In the genomic region with DNA sequence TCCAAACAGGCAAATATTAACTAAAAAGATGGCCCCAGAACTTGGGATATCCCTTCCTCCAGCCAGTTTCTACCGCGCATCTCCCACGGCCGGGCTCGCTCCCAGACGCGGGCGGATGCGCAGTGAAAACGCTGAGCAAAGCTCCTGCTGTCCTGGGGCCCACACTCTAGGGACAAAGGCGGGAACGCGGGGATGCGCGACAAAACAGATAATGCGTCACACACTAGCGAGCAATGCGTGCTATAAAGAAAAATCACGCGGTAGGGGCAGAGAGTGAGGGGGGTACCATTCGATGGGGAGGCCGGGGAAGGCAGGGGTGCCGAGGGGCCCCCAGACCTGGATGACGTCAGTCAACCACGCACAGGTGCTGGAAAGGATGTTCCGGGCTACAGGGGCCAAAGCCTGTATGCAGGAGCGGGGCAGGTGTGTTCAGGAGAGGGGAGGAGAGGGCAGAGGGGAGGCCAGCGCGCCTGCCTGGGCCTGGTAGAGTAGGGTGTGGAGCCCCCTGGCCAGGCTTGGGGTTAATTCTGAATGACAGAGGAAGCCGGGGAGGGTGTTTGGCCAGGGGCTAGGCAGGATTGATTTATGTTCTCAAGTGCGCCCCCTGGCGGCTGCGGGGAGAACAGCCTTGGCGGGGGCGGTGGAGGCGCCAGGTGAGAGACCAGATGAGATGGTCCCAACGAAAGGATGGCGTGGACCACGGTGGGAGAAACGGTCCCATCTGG, we compare ENCODE assay signal across 8 cellular contexts. TPM values are rescaled to one million over a fixed set of nuclear protein-coding genes. Genes with fewer than 3 reads are reported as not detected.
A peak's percentile ranks its signal among the peaks of the same experiment; 100 is the strongest.
DNase-seq lines count a peak whose midpoint lies in the region; ATAC-seq and TF ChIP-seq lines count a peak whose summit lies in the region.

No MANE protein-coding gene starts in this region.

- no peak for DNase-seq in AG04450 (ENCODE audit: low read depth, low spot score)
- peak; percentile 93 for DNase-seq in activated CD4-positive, alpha-beta T cell treated with anti-CD3 and anti-CD28 coated beads, Interleukin-2, amount 10 ng/mL, durations not matched to agents 24 days and 14 days
- DNase-seq in dermis blood vessel endothelial cell, result peak; percentile 60
- peak; percentile 60 for DNase-seq in neural crest cell (ENCODE audit: low read depth, low spot score)
- peak in 1 of 2 donors; percentile 52 for DNase-seq in tibial nerve (ENCODE audit: low spot score in 2 of 2)
- DNase-seq in NCI-H187 treated with DMSO at 0.1 percent for 48 hours (lab: John Stamatoyannopoulos, UW), result no peak

- no peak overlapping the region for H3K27ac ChIP-seq in AG04450 (ENCODE audit: low read depth, low read length)
- no peak overlapping the region for H3K27ac ChIP-seq in tibial nerve

- intact Hi-C loops in activated CD4-positive, alpha-beta T cell treated with anti-CD3 and anti-CD28 coated beads, Interleukin-2, amount 10 ng/mL, durations not matched to agents 24 days and 14 days (cut with micrococcal nuclease), result loop anchor here (1.0 to 2.0 kb wide), 2 partner anchors 25 to 59 kb away; no protein-coding TSS in a partner anchor

- 58 to 68% methylated on average over 40 of the region's 40 CpGs for WGBS in tibial nerve, 2 donors

- peak overlapping the region; percentile 54 for H3K27ac Mint-ChIP-seq in activated CD4-positive, alpha-beta T cell treated with anti-CD3 and anti-CD28 coated beads, Interleukin-2, amount 10 ng/mL, durations not matched to agents 24 days and 14 days
- H3K27ac Mint-ChIP-seq in neural crest cell (ENCODE audit: unreplicated experiment), result no peak overlapping the region

- H3K27me3 ChIP-seq in AG04450 (ENCODE audit: control insufficient read depth, insufficient read depth, low read length) (peaks cover 16% of the 10 kb centered on the region), tibial nerve (peaks cover 0 to 10% of the 10 kb centered on the region in 2 donors)

- H3K4me1 Mint-ChIP-seq in activated CD4-positive, alpha-beta T cell treated with anti-CD3 and anti-CD28 coated beads, Interleukin-2, amount 10 ng/mL, durations not matched to agents 24 days and 14 days, result peaks cover 11% of the 10 kb centered on the region
- no peaks in the 10 kb centered on the region for H3K4me1 Mint-ChIP-seq in neural crest cell

- no peak for TF ChIP-seq POLR2A in tibial nerve (IDR thresholded peaks at IDR 0.05)

- POLR2A ChIA-PET in AG04450 (lab: Yijun Ruan, JAX), result no interaction called here

- no peaks in the 10 kb centered on the region for H3K36me3 ChIP-seq in tibial nerve

- ATAC-seq in HG02642 (IDR thresholded peaks at IDR 0.05; ENCODE audit: poor library complexity, unreplicated experiment) (peak; percentile 60), GM18873 (IDR thresholded peaks at IDR 0.05; ENCODE audit: low FRiP score, unreplicated experiment) (no peak)

- H3K36me3 Mint-ChIP-seq in activated CD4-positive, alpha-beta T cell treated with anti-CD3 and anti-CD28 coated beads, Interleukin-2, amount 10 ng/mL, durations not matched to agents 24 days and 14 days (ENCODE audit: low read depth), result no peaks in the 10 kb centered on the region
- no peaks in the 10 kb centered on the region for H3K36me3 Mint-ChIP-seq in neural crest cell (ENCODE audit: low read depth)

- TF ChIP-seq CTCF in AG04450 (IDR thresholded peaks at IDR 0.05; ENCODE audit: low read depth, low read length), result peak; percentile 75
- peak; percentile 77 for TF ChIP-seq CTCF in neural crest cell (conservative IDR thresholded peaks at IDR 0.05)
- TF ChIP-seq CTCF in tibial nerve (IDR thresholded peaks at IDR 0.05), result peak; percentile 50 to 71 (median 64)

- H3K4me1 ChIP-seq in tibial nerve, result peaks cover 0 to 5% (median 0%) of the 10 kb centered on the region in 4 donors

- H3K27me3 Mint-ChIP-seq in activated CD4-positive, alpha-beta T cell treated with anti-CD3 and anti-CD28 coated beads, Interleukin-2, amount 10 ng/mL, durations not matched to agents 24 days and 14 days, result peaks cover 75% of the 10 kb centered on the region
- H3K27me3 Mint-ChIP-seq in neural crest cell (ENCODE audit: low read depth), result peaks cover 42% of the 10 kb centered on the region

- CTCF ChIA-PET in AG04450 (lab: Charles Lee), result interaction anchor here (0.7 to 4.2 kb wide), 11 partner anchors 8 to 138 kb away, joined by 3 to 33 read pairs (median 6); no protein-coding TSS in a partner anchor

- H3K4me3 Mint-ChIP-seq in activated CD4-positive, alpha-beta T cell treated with anti-CD3 and anti-CD28 coated beads, Interleukin-2, amount 10 ng/mL, durations not matched to agents 24 days and 14 days, result no peak overlapping the region
- H3K4me3 Mint-ChIP-seq in neural crest cell, result no peak overlapping the region

- peaks cover 11% of the 10 kb centered on the region for H3K9me3 ChIP-seq in AG04450 (ENCODE audit: control insufficient read depth, insufficient read depth, low read length)
- H3K9me3 ChIP-seq in tibial nerve, result peaks cover 0 to 8% (median 0%) of the 10 kb centered on the region in 4 donors

- TF ChIP-seq EP300 in tibial nerve (IDR thresholded peaks at IDR 0.05), result no peak

- H3K9me3 Mint-ChIP-seq in activated CD4-positive, alpha-beta T cell treated with anti-CD3 and anti-CD28 coated beads, Interleukin-2, amount 10 ng/mL, durations not matched to agents 24 days and 14 days, result no peaks in the 10 kb centered on the region
- H3K9me3 Mint-ChIP-seq in neural crest cell, result peaks cover 6% of the 10 kb centered on the region

- H3K4me3 ChIP-seq in AG04450 (ENCODE audit: low read depth, low read length) (no peak overlapping the region), tibial nerve (no peak overlapping the region)

RNA-seq across cellular contexts. Expression of gene ITM2C, which starts 14.9 kb away (rescaled TPM):
- polyA plus RNA-seq in AG04450 (2011; rRNA removed), result 371 and 551 TPM in 2 replicates
- polyA minus RNA-seq in AG04450 (2011; rRNA and poly(A)+ RNA removed), result 169 and 246 TPM in 2 replicates
- total RNA-seq in activated CD4-positive, alpha-beta T cell treated with anti-CD3 and anti-CD28 coated beads, Interleukin-2, amount 10 ng/mL, durations not matched to agents 24 days and 14 days, result 8.3 and 10.3 TPM in 2 replicates
- total RNA-seq in dermis blood vessel endothelial cell, result 38.7 and 69.9 TPM in 2 replicates
- 106 TPM in 2 replicates for total RNA-seq in neural crest cell
- 100 to 1,000 TPM in 3 of 4 donors, 10 to 100 TPM in 1; 80.1 to 146 (median 128) TPM for total RNA-seq in tibial nerve

Comparison
In these comparisons a context has a peak if more than half of its experiments do, and no peak if none do; other contexts are left out.
1. DNase-seq: peak in activated CD4-positive, alpha-beta T cell treated with anti-CD3 and anti-CD28 coated beads, Interleukin-2, amount 10 ng/mL, durations not matched to agents 24 days and 14 days (single experiment), dermis blood vessel endothelial cell (single experiment) and neural crest cell (single experiment); none in AG04450 (single experiment) and NCI-H187 treated with DMSO at 0.1 percent for 48 hours (single experiment).
2. Peak in every context shown above with its lines, with median percentiles within 50 percentile points of each other: CTCF ChIP-seq.